Comparison of ENCODE assay signal across 7 cellular contexts in the genomic region with DNA sequence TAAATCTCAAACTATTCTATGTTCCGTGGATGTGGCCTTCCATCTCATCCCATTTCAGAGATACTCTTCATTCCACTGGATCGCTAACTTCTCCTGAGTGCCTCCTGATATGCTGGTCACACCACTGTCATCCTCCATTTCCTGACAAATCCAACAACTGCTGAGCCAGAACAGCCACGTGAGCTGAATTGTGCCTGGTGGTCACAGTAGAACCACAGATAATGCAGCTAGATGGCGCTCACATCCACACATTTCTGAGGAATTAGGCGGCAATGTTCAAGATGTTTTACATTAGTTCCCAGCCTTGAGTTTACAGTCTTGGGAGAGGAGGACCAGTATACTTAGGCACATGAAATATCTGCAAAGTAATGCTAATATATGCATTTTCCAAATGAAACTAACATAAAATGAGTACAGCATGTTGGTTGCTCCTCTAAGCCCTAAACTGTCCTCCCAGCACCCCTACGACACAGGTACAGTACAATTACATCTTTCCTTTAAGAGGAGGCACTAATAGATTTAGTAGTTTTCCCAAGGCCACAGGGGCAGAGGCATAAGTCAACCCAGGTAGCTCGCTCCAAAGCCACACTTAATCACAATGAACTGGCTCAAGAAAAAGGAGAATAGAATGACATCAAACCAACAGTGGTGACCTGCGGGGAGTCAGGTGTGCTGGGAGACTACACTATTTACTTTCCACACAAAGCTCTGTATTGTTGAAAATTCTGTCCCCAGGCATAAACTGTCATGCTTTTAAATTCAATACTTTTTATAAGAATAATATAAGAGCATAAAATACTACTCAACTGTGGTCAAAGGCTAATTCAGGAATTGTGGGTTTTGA.
DNase-seq lines count a peak whose midpoint lies in the region; ATAC-seq and TF ChIP-seq lines count a peak whose summit lies in the region.

No MANE protein-coding gene starts in this region.

- H3K36me3 ChIP-seq in lung (ENCODE audit: control insufficient read depth in 2 of 2, insufficient read depth in 2 of 2, low read length in 2 of 2) = no peaks in the 10 kb centered on the region

- peak; percentile 62 for ATAC-seq in HG03095 (IDR thresholded peaks at IDR 0.05; ENCODE audit: unreplicated experiment)
- ATAC-seq in lung (ENCODE audit: insufficient read depth, low FRiP score) = peak; percentile 91

- peak; percentile 55 for TF ChIP-seq CTCF in GM12872 (IDR thresholded peaks at IDR 0.05; ENCODE audit: insufficient read depth, low read depth, low read length)
- TF ChIP-seq CTCF in lung (IDR thresholded peaks at IDR 0.05; ENCODE audit: control extremely low read depth, extremely low read depth) = peak; percentile 78

- H3K27me3 ChIP-seq in lung (ENCODE audit: control insufficient read depth, insufficient read depth) = no peaks in the 10 kb centered on the region

- no peak overlapping the region for H3K4me3 ChIP-seq in lung

- H3K27ac ChIP-seq in lung (ENCODE audit: low read depth in 1 of 2, low read length in 1 of 2) = no peak overlapping the region

- WGBS in lung, 2 donors = 35 to 36% methylated on average over 8 of the region's 8 CpGs

- H3K4me1 ChIP-seq in lung (ENCODE audit: control insufficient read depth in 2 of 2, insufficient read depth in 2 of 2, low read length in 2 of 2) = peaks cover 0 to 4% of the 10 kb centered on the region in 2 donors

- DNase-seq in NCI-H524 (lab: John Stamatoyannopoulos, UW) = peak; percentile 33 to 69
- peak; percentile 71 for DNase-seq in activated CD4-positive, alpha-beta T cell treated with anti-CD3 and anti-CD28 coated beads for 48 hours
- peak; percentile 72 for DNase-seq in ecto neural progenitor cell (ENCODE audit: low spot score)
- peak; percentile 64 for DNase-seq in lung (ENCODE audit: low spot score)
- DNase-seq in stimulated activated CD8-positive, alpha-beta memory T cell treated with anti-CD3 and anti-CD28 coated beads, Interleukin-15, amount 100 ng/mL, for 1 hour (ENCODE audit: low read depth) = peak; percentile 30

- peaks cover 0 to 2% of the 10 kb centered on the region in 2 donors for H3K9me3 ChIP-seq in lung (ENCODE audit: control insufficient read depth in 2 of 2, insufficient read depth in 1 of 2, low read length in 1 of 2)
